ENCODE assay signal across 1 cellular context in genomic region chr2:46180189-46180588, GRCh38.
TF ChIP-seq lines count a peak whose summit lies in the region.

No MANE protein-coding gene starts in this region.

TF ChIP-seq in IMR-90, 13 proteins besides CTCF, POLR2A, EP300 and RAD21 (continued from another document):
- TF ChIP-seq FOS (IDR thresholded peaks at IDR 0.05; ENCODE audit: low read depth, low read length), result no peak
- no peak for TF ChIP-seq CEBPB (IDR thresholded peaks at IDR 0.05; ENCODE audit: low read depth, low read length)
- TF ChIP-seq MAFK (IDR thresholded peaks at IDR 0.05; ENCODE audit: low read depth, low read length), result no peak
- no peak for TF ChIP-seq RFX5 (IDR thresholded peaks at IDR 0.05; ENCODE audit: low read depth, low read length)
- TF ChIP-seq MAZ (IDR thresholded peaks at IDR 0.05; ENCODE audit: borderline replicate concordance, low read depth, low read length), result no peak
- no peak for TF ChIP-seq BHLHE40 (IDR thresholded peaks at IDR 0.05; ENCODE audit: low read depth, low read length)
- no peak for TF ChIP-seq MXI1 (IDR thresholded peaks at IDR 0.05; ENCODE audit: borderline replicate concordance, low read depth, low read length)
